ENCODE assay signal across 14 cellular contexts in genomic region chr2:201404699-201405275, GRCh38. TPM values are rescaled to one million over a fixed set of nuclear protein-coding genes. Genes with fewer than 3 reads are reported as not detected.
DNase-seq lines count a peak whose midpoint lies in the region; ATAC-seq and TF ChIP-seq lines count a peak whose summit lies in the region.
"Had no signal": no experiment of that assay in that cellular context is flagged by ENCODE, and none has a peak within 500 bp of the region (broad histone marks: within the 10 kb centered on the region; RNA-seq: fewer than 3 reads in every experiment).

No MANE protein-coding gene starts in this region.

- H3K9me3 ChIP-seq in Loucy (ENCODE audit: insufficient read depth, low read depth, low read length) (no peaks in the 10 kb centered on the region), body of pancreas (no peaks in the 10 kb centered on the region)
- H3K9me3 ChIP-seq: Caco-2 had no signal

- H4K20me1 ChIP-seq in Loucy (ENCODE audit: insufficient read depth, low read length, poor library complexity, severe bottlenecking) = no peaks in the 10 kb centered on the region

- H3K36me3 Mint-ChIP-seq in nephron progenitor cell (ENCODE audit: low read depth) = no peaks in the 10 kb centered on the region
- H3K36me3 Mint-ChIP-seq in stimulated activated naive B cell treated with anti-CD40 and anti-IgM and Interleukin-4, amounts not matched to agents 10 μg/mL and 1 μg/mL and 100 μg/mL, for 72 hours = peaks cover 7 to 22% of the 10 kb centered on the region in 2 donors

- no peak for TF ChIP-seq POLR2A in body of pancreas (IDR thresholded peaks at IDR 0.05)

- H3K4me1 ChIP-seq in Loucy (ENCODE audit: insufficient read depth, low read length, poor library complexity, severe bottlenecking) (peaks cover 8% of the 10 kb centered on the region), body of pancreas (peaks cover 70% of the 10 kb centered on the region)
- H3K4me1 ChIP-seq: Caco-2 had no signal

- H3K9me3 Mint-ChIP-seq in nephron progenitor cell = no peaks in the 10 kb centered on the region
- H3K9me3 Mint-ChIP-seq in stimulated activated naive B cell treated with anti-CD40 and anti-IgM and Interleukin-4, amounts not matched to agents 10 μg/mL and 1 μg/mL and 100 μg/mL, for 72 hours = no peaks in the 10 kb centered on the region
- H3K9me3 Mint-ChIP-seq: activated B cell treated with CpG ODN at 0.5 μM for 24 hours had no signal

- intact Hi-C loops in body of pancreas (cut with DNase I) = no loop called here

- no peaks in the 10 kb centered on the region for H3K4me1 Mint-ChIP-seq in nephron progenitor cell
- peaks cover 12 to 25% of the 10 kb centered on the region in 2 donors for H3K4me1 Mint-ChIP-seq in stimulated activated naive B cell treated with anti-CD40 and anti-IgM and Interleukin-4, amounts not matched to agents 10 μg/mL and 1 μg/mL and 100 μg/mL, for 72 hours

- peak overlapping the region; percentile 1 for H3K27ac Mint-ChIP-seq in nephron progenitor cell
- no peak overlapping the region for H3K27ac Mint-ChIP-seq in stimulated activated naive B cell treated with anti-CD40 and anti-IgM and Interleukin-4, amounts not matched to agents 10 μg/mL and 1 μg/mL and 100 μg/mL, for 72 hours
- H3K27ac Mint-ChIP-seq: activated B cell treated with CpG ODN at 0.5 μM for 24 hours had no signal

- H3K4me2 ChIP-seq in Loucy (ENCODE audit: low read depth, low read length, poor library complexity, severe bottlenecking) = no peak overlapping the region

- 22 to 34% methylated on average over 3 of the region's 3 CpGs for WGBS in body of pancreas, 2 donors

- H3K9me2 ChIP-seq in Loucy (replicated peaks; ENCODE audit: low read depth, low read length) = no peaks in the 10 kb centered on the region

- no peaks in the 10 kb centered on the region for H3F3A ChIP-seq in Loucy (ENCODE audit: low read depth)

- DNase-seq in DMS 273 (lab: John Stamatoyannopoulos, UW; ENCODE audit: unreplicated experiment) = peak; percentile 16
- DNase-seq in DMS 273 treated with DMSO at 0.1 percent for 48 hours (lab: John Stamatoyannopoulos, UW) = no peak
- DNase-seq in body of pancreas = no peak
- DNase-seq in nephron progenitor cell = no peak
- no peak for DNase-seq in activated effector memory CD4-positive, alpha-beta T cell treated with Interleukin-2 at 50 U/mL for 16 hours
- DNase-seq in kidney glomerular epithelial cell (lab: John Stamatoyannopoulos, UW) = no peak
- no peak for DNase-seq in stimulated activated naive B cell treated with anti-CD40 and anti-IgM and Interleukin-4, amounts not matched to agents 10 μg/mL and 1 μg/mL and 100 μg/mL, for 72 hours
- DNase-seq: 8988T, activated B cell treated with CpG ODN at 0.5 μM for 24 hours, Caco-2, KG1, NCI-H1694 treated with DMSO at 0.1 percent for 48 hours, NCI-H526 treated with DMSO at 0.1 percent for 48 hours had no signal

- ATAC-seq in body of pancreas = no peak
- ATAC-seq in stimulated activated naive B cell treated with anti-CD40 and anti-IgM and Interleukin-4, amounts not matched to agents 10 μg/mL and 1 μg/mL and 100 μg/mL, for 72 hours (replicated peaks) = no peak

- H3K27me3 Mint-ChIP-seq in nephron progenitor cell (ENCODE audit: low read depth, poor library complexity) = no peaks in the 10 kb centered on the region
- H3K27me3 Mint-ChIP-seq in stimulated activated naive B cell treated with anti-CD40 and anti-IgM and Interleukin-4, amounts not matched to agents 10 μg/mL and 1 μg/mL and 100 μg/mL, for 72 hours = no peaks in the 10 kb centered on the region
- H3K27me3 Mint-ChIP-seq: activated B cell treated with CpG ODN at 0.5 μM for 24 hours had no signal

- H3K79me2 ChIP-seq in Loucy (ENCODE audit: insufficient read depth, low read length) = no peaks in the 10 kb centered on the region

- TF ChIP-seq CTCF in Loucy (conservative IDR thresholded peaks at IDR 0.05; ENCODE audit: low read length) (0 out of 2 replicates have a peak, but pooled peaks have one; percentile 22), body of pancreas (IDR thresholded peaks at IDR 0.05) (no peak), nephron progenitor cell (IDR thresholded peaks at IDR 0.05) (no peak)

- H3K27ac ChIP-seq in body of pancreas = peak overlapping the region; percentile 6 to 87 (median 41)

- H3K4me3 ChIP-seq in Loucy (ENCODE audit: low read length, poor library complexity, severe bottlenecking) (no peak overlapping the region), body of pancreas (no peak overlapping the region)

- no peak overlapping the region for H3K9ac ChIP-seq in Loucy (ENCODE audit: low read depth, low read length, poor library complexity, severe bottlenecking)

- H2AFZ ChIP-seq in Loucy (ENCODE audit: low read length) = no peak overlapping the region

- H3K27me3 ChIP-seq in Loucy (ENCODE audit: insufficient read depth, low read length, poor library complexity, severe bottlenecking) (no peaks in the 10 kb centered on the region), body of pancreas (no peaks in the 10 kb centered on the region)

- no peak overlapping the region for H3K4me3 Mint-ChIP-seq in nephron progenitor cell
- H3K4me3 Mint-ChIP-seq in stimulated activated naive B cell treated with anti-CD40 and anti-IgM and Interleukin-4, amounts not matched to agents 10 μg/mL and 1 μg/mL and 100 μg/mL, for 72 hours = no peak overlapping the region
- H3K4me3 Mint-ChIP-seq: activated B cell treated with CpG ODN at 0.5 μM for 24 hours had no signal

- H3K36me3 ChIP-seq in Loucy (ENCODE audit: insufficient read depth, low read length) = no peaks in the 10 kb centered on the region; the same call in 1 of the 2 replicates
- no peaks in the 10 kb centered on the region for H3K36me3 ChIP-seq in body of pancreas (replicated peaks in 1 of 2; ENCODE audit: insufficient read depth in 1 of 2, low read depth in 2 of 2)

RNA-seq across cellular contexts. Expression of gene TRAK2, which starts 46.5 kb away (rescaled TPM):
- 10 to 100 TPM; 13.8 to 24.9 TPM for total RNA-seq in body of pancreas

RNA-seq across cellular contexts. Expression of gene STRADB, which starts 46.8 kb away (rescaled TPM):
- 10 to 100 TPM; 21.0 to 24.7 TPM for total RNA-seq in body of pancreas

RNA-seq across cellular contexts. Expression of gene FLACC1, which starts 47.6 kb away (rescaled TPM):
- total RNA-seq in body of pancreas = 1 to 10 TPM in 1 of 2 donors, under 1 TPM in 1; 0.78 to 2.3 TPM
